In genomic region chr11:120801801-120802689, GRCh38 we compare ENCODE assay signal across 1 cellular context.
TF ChIP-seq lines count a peak whose summit lies in the region.

No MANE protein-coding gene starts in this region.

TF ChIP-seq in GM23338, 12 proteins besides CTCF, POLR2A, EP300 and RAD21 (continued from another document):
- no peak for TF ChIP-seq ZNF331 (CRISPR knock-in tag; IDR thresholded peaks at IDR 0.05; ENCODE audit: low read depth)
- TF ChIP-seq ETS1 (IDR thresholded peaks at IDR 0.05), result no peak
